In genomic region chr3:169812844-169813677, GRCh38 we compare ENCODE assay signal across 9 cellular contexts. TPM values are rescaled to one million over a fixed set of nuclear protein-coding genes. Genes with fewer than 3 reads are reported as not detected.
A peak's percentile ranks its signal among the peaks of the same experiment; 100 is the strongest.
DNase-seq lines count a peak whose midpoint lies in the region; ATAC-seq and TF ChIP-seq lines count a peak whose summit lies in the region.
"Had no signal": no experiment of that assay in that cellular context is flagged by ENCODE, and none has a peak within 500 bp of the region (broad histone marks: within the 10 kb centered on the region; RNA-seq: fewer than 3 reads in every experiment).

LRRC34 (minus strand) TSS chr3:169812904; CDS start chr3:169812548, 356 bp downstream.
LRRIQ4 (plus strand) TSS chr3:169812870; CDS start chr3:169821922, 9,052 bp downstream.

- H3K9me3 Mint-ChIP-seq in CD4-positive, alpha-beta memory T cell: peaks cover 0 to 22% (median 12%) of the 10 kb centered on the region in 8 donors

- peak within 1 kb of the TSS; percentile 79 to 98 (median 86) for H3K4me3 Mint-ChIP-seq in CD4-positive, alpha-beta memory T cell

- peaks cover 0 to 8% of the 10 kb centered on the region in 2 donors for H3K36me3 Mint-ChIP-seq in CD4-positive, alpha-beta memory T cell

- CTCF ChIA-PET in CD4-positive, alpha-beta memory T cell (lab: Charles Lee; ENCODE audit: partially characterized antibody): interaction anchor here (0.9 to 1.9 kb wide), 2 partner anchors 50 to 154 kb away, joined by 3 to 8 read pairs; partner anchors contain the start of gene SEC62

- H3K27me3 ChIP-seq in CD4-positive, alpha-beta memory T cell (ENCODE audit: insufficient read depth, low read length): no peaks in the 10 kb centered on the region
- H3K27me3 ChIP-seq in HUES48 (ENCODE audit: control insufficient read depth, insufficient read depth, low read length) (peaks cover 14% of the 10 kb centered on the region), Peyer's patch (no peaks in the 10 kb centered on the region), thoracic aorta (replicated peaks; ENCODE audit: insufficient read depth) (no peaks in the 10 kb centered on the region)

- peaks cover 17 to 29% (median 19%) of the 10 kb centered on the region in 4 donors for H3K4me1 Mint-ChIP-seq in CD4-positive, alpha-beta memory T cell

- peak within 1 kb of the TSS; percentile 40 for H3K27ac ChIP-seq in CD4-positive, alpha-beta memory T cell (ENCODE audit: low read depth, low read length)
- H3K27ac ChIP-seq in HUES48 (ENCODE audit: low read depth, low read length): peak within 1 kb of the TSS; percentile 46
- H3K27ac ChIP-seq in Peyer's patch: peak within 1 kb of the TSS; percentile 30 to 74 (median 52)
- peak within 1 kb of the TSS; percentile 31 to 72 for H3K27ac ChIP-seq in thoracic aorta

- no peak for TF ChIP-seq POLR2A in Peyer's patch (IDR thresholded peaks at IDR 0.05)

- peaks cover 0 to 8% of the 10 kb centered on the region in 2 donors for H3K9me3 ChIP-seq in CD4-positive, alpha-beta memory T cell (ENCODE audit: control insufficient read depth in 1 of 2, low read length in 2 of 2)
- H3K9me3 ChIP-seq in HUES48 (ENCODE audit: control insufficient read depth, insufficient read depth, low read length) (peaks cover 4% of the 10 kb centered on the region; the same call in 1 of the 2 replicates), Peyer's patch (peaks cover 0 to 5% (median 0%) of the 10 kb centered on the region in 4 donors), thoracic aorta (no peaks in the 10 kb centered on the region)

- POLR2A ChIA-PET in CD4-positive, alpha-beta memory T cell (lab: Charles Lee; ENCODE audit: partially characterized antibody): interaction anchor here (0.7 to 2.2 kb wide), 6 partner anchors 10 to 153 kb away, joined by 3 to 16 read pairs (median 4); partner anchors contain the start of genes ACTRT3, MYNN and SEC62

- ATAC-seq in omental fat pad (ENCODE audit: low FRiP score) (peak; percentile 57), thoracic aorta (ENCODE audit: insufficient number of reproducible peaks, low FRiP score, low read depth) (no peak)

- peaks cover 2% of the 10 kb centered on the region in 2 donors for H3K27me3 Mint-ChIP-seq in CD4-positive, alpha-beta memory T cell

- no peaks in the 10 kb centered on the region for H3K36me3 ChIP-seq in CD4-positive, alpha-beta memory T cell (ENCODE audit: insufficient read depth, low read length)
- H3K36me3 ChIP-seq in HUES48 (ENCODE audit: control insufficient read depth, insufficient read depth, low read length) (no peaks in the 10 kb centered on the region), Peyer's patch (no peaks in the 10 kb centered on the region), thoracic aorta (no peaks in the 10 kb centered on the region)

- peak; percentile 45 to 68 (median 55) for DNase-seq in CD4-positive, alpha-beta memory T cell
- DNase-seq in GM20000 (ENCODE audit: low spot score) (peak; percentile 78), Peyer's patch (peak; percentile 66 to 93 (median 87)), glomerular endothelial cell (ENCODE audit: extremely low read depth, low read depth, low spot score) (peak; percentile 45), omental fat pad (ENCODE audit: low spot score) (no peak), thoracic aorta (ENCODE audit: low spot score) (peak; percentile 28)
- peak; percentile 87 for DNase-seq in activated effector memory CD4-positive, alpha-beta T cell treated with anti-CD3 and anti-CD28 coated beads, Interleukin-2, amount 50 U/mL, for 16 hours

- peaks cover 21% of the 10 kb centered on the region for H3K4me1 ChIP-seq in CD4-positive, alpha-beta memory T cell (ENCODE audit: insufficient read depth, low read length)
- peaks cover 13% of the 10 kb centered on the region for H3K4me1 ChIP-seq in HUES48 (ENCODE audit: control insufficient read depth, insufficient read depth, low read length)
- H3K4me1 ChIP-seq in Peyer's patch: peaks cover 0 to 9% (median 0%) of the 10 kb centered on the region in 4 donors
- H3K4me1 ChIP-seq in thoracic aorta (ENCODE audit: control insufficient read depth in 1 of 2, low read depth in 2 of 2): peaks cover 0 to 16% of the 10 kb centered on the region in 2 donors

- H3K27ac Mint-ChIP-seq in CD4-positive, alpha-beta memory T cell: peak within 1 kb of the TSS; percentile 55 to 87 (median 65)

- H3K9ac ChIP-seq in HUES48 (ENCODE audit: low read depth, low read length): peak within 1 kb of the TSS; percentile 56; the same call in 1 of the 2 replicates

- no peak for TF ChIP-seq CTCF in GM20000 (IDR thresholded peaks at IDR 0.05; ENCODE audit: extremely low read depth, missing control alignments)
- TF ChIP-seq CTCF in Peyer's patch (IDR thresholded peaks at IDR 0.05): no peak
- TF ChIP-seq CTCF in omental fat pad (IDR thresholded peaks at IDR 0.05): no peak
- no peak for TF ChIP-seq CTCF in thoracic aorta (IDR thresholded peaks at IDR 0.05)

- H3K4me3 ChIP-seq in CD4-positive, alpha-beta memory T cell (ENCODE audit: low read length in 2 of 2): peak within 1 kb of the TSS; percentile 65 to 80
- H3K4me3 ChIP-seq in HUES48 (ENCODE audit: low read depth, low read length) (peak within 1 kb of the TSS; percentile 70), Peyer's patch (peak within 1 kb of the TSS; percentile 36 to 67 (median 54)), thoracic aorta (peak within 1 kb of the TSS; percentile 74)

- intact Hi-C loops in CD4-positive, alpha-beta memory T cell (cut with micrococcal nuclease): loop anchor here (1.0 to 5.0 kb wide), 4 partner anchors 40 to 369 kb away; partner anchors contain the start of genes MYNN, PHC3 and SEC62

RNA-seq across cellular contexts. Expression of gene LRRC34, which starts in this region (rescaled TPM):
- total RNA-seq in CD4-positive, alpha-beta memory T cell: under 1 TPM; 0.33 to 0.47 TPM
- under 1 TPM; 0.38 to 0.98 TPM for polyA plus RNA-seq in CD4-positive, alpha-beta memory T cell
- total RNA-seq in Peyer's patch: under 1 TPM in 2 of 4 donors, not detected in 2; 0.28 to 0.35 TPM
- total RNA-seq in glomerular endothelial cell: 0.19 and 2.6 TPM in 2 replicates
- total RNA-seq in omental fat pad: 10 to 100 TPM in 1 of 4 donors, 1 to 10 TPM in 3; 1.9 to 14.8 (median 2.7) TPM
- total RNA-seq in thoracic aorta: 1 to 10 TPM; 4.5 to 5.1 TPM

RNA-seq across cellular contexts. Expression of gene LRRIQ4, which starts in this region (rescaled TPM):
- not detected for total RNA-seq in CD4-positive, alpha-beta memory T cell
- not detected for polyA plus RNA-seq in CD4-positive, alpha-beta memory T cell
- not detected for total RNA-seq in Peyer's patch
- total RNA-seq in glomerular endothelial cell: not detected in 2 replicates
- under 1 TPM in 1 of 4 donors, not detected in 3; 0.25 TPM for total RNA-seq in omental fat pad
- not detected for total RNA-seq in thoracic aorta
- total RNA-seq: T-helper 2 cell treated with Interferon-gamma antibody and Interleukin-4, amounts not matched to agents 100 ng/mL and 5 ng/mL, for 36 hours had no signal

Comparison
In these comparisons a context has a peak if more than half of its experiments do, and no peak if none do; other contexts are left out.
1. Peak in DNase-seq, H3K4me3 ChIP-seq and H3K27ac ChIP-seq in CD4-positive, alpha-beta memory T cell; RNA of the genes that start here not detected or under 1 TPM.
2. Peak in DNase-seq, H3K4me3 ChIP-seq and H3K27ac ChIP-seq in Peyer's patch; RNA of the genes that start here not detected or under 1 TPM.